18 cellular contexts compared by ENCODE assay signal in the genomic region with DNA sequence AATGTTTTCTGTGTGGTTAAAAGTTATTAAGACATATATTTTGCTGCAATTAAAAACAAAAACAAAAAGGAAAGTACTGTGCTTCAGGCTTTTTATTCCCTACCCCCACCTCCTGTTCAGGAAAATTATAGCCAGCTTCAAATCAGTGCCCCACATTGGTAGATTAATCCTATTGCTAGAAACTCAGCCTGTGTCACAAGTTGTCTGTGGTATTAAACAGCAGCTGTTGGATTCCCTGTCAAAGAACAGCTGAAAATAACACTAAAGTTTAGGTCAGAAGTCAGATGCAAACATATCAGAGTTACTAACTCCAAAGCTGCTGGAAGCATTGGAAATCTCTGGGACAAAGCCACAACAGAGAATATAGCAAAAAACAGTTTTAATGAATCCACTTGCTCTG. TPM values are rescaled to one million over a fixed set of nuclear protein-coding genes. Genes with fewer than 3 reads are reported as not detected.
A peak's percentile ranks its signal among the peaks of the same experiment; 100 is the strongest.
DNase-seq lines count a peak whose midpoint lies in the region; ATAC-seq and TF ChIP-seq lines count a peak whose summit lies in the region.
"Had no signal": no experiment of that assay in that cellular context is flagged by ENCODE, and none has a peak within 500 bp of the region (broad histone marks: within the 10 kb centered on the region; RNA-seq: fewer than 3 reads in every experiment).

No MANE protein-coding gene starts in this region.

- peak overlapping the region; percentile 91 for H3K27ac ChIP-seq in OCI-LY1 (ENCODE audit: low read depth, low read length, poor library complexity, severe bottlenecking)
- H3K27ac ChIP-seq: 22Rv1 had no signal

- H4K20me1 ChIP-seq in OCI-LY1 (ENCODE audit: insufficient read depth, low read length), result no peaks in the 10 kb centered on the region

- ATAC-seq in left ventricle myocardium superior, result peak; percentile 76
- no peak for ATAC-seq in GM21360 (IDR thresholded peaks at IDR 0.05; ENCODE audit: unreplicated experiment)

- 0 out of 2 replicates have a peak, but pooled peaks cover 4% of the 10 kb centered on the region for H3F3A ChIP-seq in OCI-LY1 (ENCODE audit: insufficient read depth, low read length)

- H3K27me3 ChIP-seq in OCI-LY1 (ENCODE audit: insufficient read depth, low read length), result no peaks in the 10 kb centered on the region

- peaks cover 49% of the 10 kb centered on the region for H3K4me1 ChIP-seq in OCI-LY1 (ENCODE audit: insufficient read depth, low read length, severe bottlenecking)

- H3K36me3 ChIP-seq in OCI-LY1 (ENCODE audit: insufficient read depth, low read length), result peaks cover 13% of the 10 kb centered on the region

- no peak for TF ChIP-seq CTCF in OCI-LY1 (IDR thresholded peaks at IDR 0.05; ENCODE audit: low read length)
- no peak for TF ChIP-seq CTCF in foreskin fibroblast (IDR thresholded peaks at IDR 0.05; ENCODE audit: low read depth, low read length)

- H3K9me3 ChIP-seq in OCI-LY1 (ENCODE audit: low read length), result peaks cover 6% of the 10 kb centered on the region

- H3K79me2 ChIP-seq in OCI-LY1 (ENCODE audit: insufficient read depth, low read length), result no peaks in the 10 kb centered on the region

- H3K9ac ChIP-seq in OCI-LY1 (ENCODE audit: low read length), result peak overlapping the region; percentile 67

- H2AFZ ChIP-seq in OCI-LY1 (ENCODE audit: low read length), result no peak overlapping the region

- no peaks in the 10 kb centered on the region for H3K27me3 Mint-ChIP-seq in T-helper 2 cell treated with Interferon-gamma antibody and Interleukin-4, amounts not matched to agents 5 μg/mL and 100 μg/mL, for 36 hours (ENCODE audit: low read depth)

- peak overlapping the region; percentile 78 for H3K4me2 ChIP-seq in OCI-LY1 (ENCODE audit: low read length)

- peaks cover 5% of the 10 kb centered on the region for H3K9me3 Mint-ChIP-seq in T-helper 2 cell treated with Interferon-gamma antibody and Interleukin-4, amounts not matched to agents 5 μg/mL and 100 μg/mL, for 36 hours
- H3K9me3 Mint-ChIP-seq: T-helper 1 cell treated with Interleukin-12 subunit alpha and Interleukin-12 subunit beta and Interleukin-4 antibody, amounts not matched to agents 30 μg/mL and 1 μg/mL, for 36 hours had no signal

- intact Hi-C loops in left ventricle myocardium superior (cut with micrococcal nuclease), result no loop called here

- DNase-seq in T-helper 2 cell treated with Interferon-gamma antibody and Interleukin-4, amounts not matched to agents 5 μg/mL and 100 μg/mL, for 36 hours (ENCODE audit: low spot score), result no peak
- no peak for DNase-seq in T-helper 2 cell
- no peak for DNase-seq in left ventricle myocardium superior
- peak; percentile 8 for DNase-seq in retina
- DNase-seq in NCI-H2029 (lab: John Stamatoyannopoulos, UW), result no peak
- DNase-seq in foreskin fibroblast, result no peak
- DNase-seq: activated CD4-positive, alpha-beta T cell treated with anti-CD3 and anti-CD28 coated beads, Interleukin-2, amount 50 U/mL, for 4 hours; activated effector memory CD4-positive, alpha-beta T cell treated with anti-CD3 and anti-CD28 coated beads, Interleukin-2, amount 50 U/mL, for 16 hours; cerebellar nuclear complex; NCI-H1417 treated with DMSO at 0.1 percent for 48 hours; NCI-H510A; small intestine had no signal

- H3K4me3 Mint-ChIP-seq in T-helper 2 cell treated with Interferon-gamma antibody and Interleukin-4, amounts not matched to agents 5 μg/mL and 100 μg/mL, for 36 hours, result peak overlapping the region; percentile 32

- peaks cover 16% of the 10 kb centered on the region for H3K36me3 Mint-ChIP-seq in T-helper 2 cell treated with Interferon-gamma antibody and Interleukin-4, amounts not matched to agents 5 μg/mL and 100 μg/mL, for 36 hours (ENCODE audit: low read depth)
- H3K36me3 Mint-ChIP-seq: CD14-positive monocyte had no signal

- H3K4me1 Mint-ChIP-seq in T-helper 2 cell treated with Interferon-gamma antibody and Interleukin-4, amounts not matched to agents 5 μg/mL and 100 μg/mL, for 36 hours (ENCODE audit: low read depth), result peaks cover 48% of the 10 kb centered on the region

- H3K4me3 ChIP-seq in OCI-LY1 (ENCODE audit: low read depth, low read length, poor library complexity, severe bottlenecking), result peak overlapping the region; percentile 57
- no peak overlapping the region for H3K4me3 ChIP-seq in foreskin fibroblast (ENCODE audit: low read depth in 1 of 2, low read length in 2 of 2)

- H3K9me2 ChIP-seq in OCI-LY1 (ENCODE audit: low read depth, low read length), result no peaks in the 10 kb centered on the region

- H3K27ac Mint-ChIP-seq in T-helper 2 cell treated with Interferon-gamma antibody and Interleukin-4, amounts not matched to agents 5 μg/mL and 100 μg/mL, for 36 hours, result no peak overlapping the region
- H3K27ac Mint-ChIP-seq: CD14-positive monocyte; T-helper 1 cell treated with Interleukin-12 subunit alpha and Interleukin-12 subunit beta and Interleukin-4 antibody, amounts not matched to agents 30 μg/mL and 1 μg/mL, for 36 hours had no signal

RNA-seq across cellular contexts. Expression of a gene that starts 0.8 kb away (rescaled TPM):
- 139 TPM for total RNA-seq in left ventricle myocardium superior
- total RNA-seq: kidney epithelial cell had no signal
